In the genomic region with DNA sequence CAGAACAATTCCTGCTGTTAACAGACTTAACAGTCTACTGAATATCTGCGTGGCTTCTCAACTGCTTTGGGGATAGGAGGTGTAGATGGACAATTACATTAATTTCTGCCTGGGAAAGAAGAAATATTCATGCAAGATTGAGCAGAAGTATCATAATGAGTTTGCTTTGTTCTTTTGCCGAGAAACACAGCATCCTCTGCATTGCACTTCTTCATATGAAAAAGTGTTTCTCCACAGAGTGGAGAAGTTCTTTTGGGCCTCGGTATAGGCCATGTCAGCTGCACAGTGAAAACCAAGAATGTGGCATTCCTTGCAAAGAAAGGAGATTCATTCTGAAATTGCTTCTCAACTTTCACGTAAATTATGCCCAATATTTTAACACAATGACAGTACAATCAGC, we compare ENCODE assay signal across 15 cellular contexts. TPM values are rescaled to one million over a fixed set of nuclear protein-coding genes. Genes with fewer than 3 reads are reported as not detected.
DNase-seq lines count a peak whose midpoint lies in the region; ATAC-seq and TF ChIP-seq lines count a peak whose summit lies in the region.
"Had no signal": no experiment of that assay in that cellular context is flagged by ENCODE, and none has a peak within 500 bp of the region (broad histone marks: within the 10 kb centered on the region; RNA-seq: fewer than 3 reads in every experiment).

No MANE protein-coding gene starts in this region.

- intact Hi-C loops in CD14-positive monocyte (cut with micrococcal nuclease) = no loop called here

- DNase-seq in CD14-positive monocyte (ENCODE audit: low spot score) (no peak), amygdala (lab: John Stamatoyannopoulos, UW) (no peak), nephron progenitor cell (no peak), NCI-H82 (lab: John Stamatoyannopoulos, UW) (no peak)
- DNase-seq in activated naive CD4-positive, alpha-beta T cell treated with anti-CD3 and anti-CD28 coated beads, Interleukin-2, amount 50 U/mL, for 16 hours = no peak
- DNase-seq: body of pancreas; DND-41; IMR-90; NCI-H146; SJCRH30; stimulated activated CD4-positive, alpha-beta T cell treated with anti-CD3 and anti-CD28 coated beads, Interleukin-4, amount 100 ng/mL, for 4 hours had no signal

- H3K9me3 Mint-ChIP-seq in CD14-positive monocyte (no peaks in the 10 kb centered on the region), nephron progenitor cell (peaks cover 4% of the 10 kb centered on the region)
- H3K9me3 Mint-ChIP-seq: activated T-helper 2 cell treated with anti-CD3 and anti-CD28 coated beads, Interferon-gamma antibody, Interleukin-2, Interleukin-4, amounts not matched to agents 10 μg/mL and 5 μg/mL and 100 μg/mL, durations not matched to agents 14 hours and 24 hours and 36 hours had no signal

- H3K4me3 Mint-ChIP-seq in CD14-positive monocyte (no peak overlapping the region), nephron progenitor cell (no peak overlapping the region)

- H3K27ac Mint-ChIP-seq in CD14-positive monocyte = peak overlapping the region in 5 of 7 donors; percentile 2 to 87 (median 77)
- no peak overlapping the region for H3K27ac Mint-ChIP-seq in nephron progenitor cell

- H3K27me3 Mint-ChIP-seq in CD14-positive monocyte (ENCODE audit: low read depth in 3 of 3) (peaks cover 1 to 2% (median 2%) of the 10 kb centered on the region in 3 donors), nephron progenitor cell (ENCODE audit: low read depth, poor library complexity) (peaks cover 6% of the 10 kb centered on the region)

- H3K36me3 Mint-ChIP-seq in CD14-positive monocyte (no peaks in the 10 kb centered on the region), nephron progenitor cell (ENCODE audit: low read depth) (no peaks in the 10 kb centered on the region)

- H3K4me1 Mint-ChIP-seq in CD14-positive monocyte (peaks cover 24% of the 10 kb centered on the region), nephron progenitor cell (peaks cover 37% of the 10 kb centered on the region)

- TF ChIP-seq CTCF in CD14-positive monocyte (IDR thresholded peaks at IDR 0.05) (no peak), nephron progenitor cell (IDR thresholded peaks at IDR 0.05) (no peak)

- ATAC-seq in GM18867 (IDR thresholded peaks at IDR 0.05; ENCODE audit: unreplicated experiment) = peak; percentile 48
- peak; percentile 59 for ATAC-seq in GM21786 (IDR thresholded peaks at IDR 0.05; ENCODE audit: unreplicated experiment)
- peak; percentile 57 for ATAC-seq in HG03442 (IDR thresholded peaks at IDR 0.05; ENCODE audit: unreplicated experiment)
- ATAC-seq: body of pancreas had no signal

RNA-seq across cellular contexts. Expression of a gene that starts 17.6 kb away (rescaled TPM):
- 100 to 1,000 TPM; 263 to 264 TPM for polyA plus RNA-seq in CD14-positive monocyte
